Comparison of ENCODE assay signal across 3 cellular contexts in genomic region chr12:74174961-74175360, GRCh38.
DNase-seq lines count a peak whose midpoint lies in the region; FAIRE-seq and TF ChIP-seq lines count a peak whose summit lies in the region.
"Not testable (repeated sequence)": the region's sequence is repeated elsewhere in the genome, so short reads cannot be mapped to it uniquely, and the experiment has no call there.

No MANE protein-coding gene starts in this region.

- TF ChIP-seq CTCF in Caco-2 (IDR thresholded peaks at IDR 0.05; ENCODE audit: insufficient read depth in 1 of 2, low read depth in 1 of 2, low read length in 1 of 2, severe bottlenecking in 1 of 2, unreplicated experiment in 1 of 2); progenitor cell of endocrine pancreas (IDR thresholded peaks at IDR 0.05; ENCODE audit: unreplicated experiment): not testable (repeated sequence)

- peaks cover 10% of the 10 kb centered on the region for H3K36me3 Mint-ChIP-seq in Caco-2 (ENCODE audit: insufficient read depth, unreplicated experiment)
- H3K36me3 Mint-ChIP-seq in progenitor cell of endocrine pancreas (ENCODE audit: insufficient read depth): not testable (repeated sequence)

- FAIRE-seq in small intestine (lab: Jason Lieb, UNC): not testable (repeated sequence)

- peaks cover 13% of the 10 kb centered on the region for H3K4me1 ChIP-seq in Caco-2
- not testable (repeated sequence) for H3K4me1 ChIP-seq in small intestine (ENCODE audit: control insufficient read depth in 2 of 2, insufficient read depth in 1 of 2, low read depth in 1 of 2, low read length in 1 of 2)

- POLR2A ChIA-PET in Caco-2 (lab: Charles Lee): not testable (repeated sequence)

- not testable (repeated sequence) for H3K4me1 Mint-ChIP-seq in Caco-2 (ENCODE audit: low read depth, unreplicated experiment); progenitor cell of endocrine pancreas (ENCODE audit: low read depth)

- H3K27ac Mint-ChIP-seq in Caco-2 (ENCODE audit: unreplicated experiment) (peak overlapping the region; percentile 37), progenitor cell of endocrine pancreas (peak overlapping the region; percentile 54)

- H3K4me3 ChIP-seq in Caco-2 (ENCODE audit: low read depth, low read length); small intestine (ENCODE audit: low read depth in 1 of 2, low read length in 2 of 2): not testable (repeated sequence)

- CTCF ChIA-PET in Caco-2 (lab: Charles Lee): not testable (repeated sequence)

- not testable (repeated sequence) for H3K4me3 Mint-ChIP-seq in Caco-2 (ENCODE audit: unreplicated experiment); progenitor cell of endocrine pancreas (ENCODE audit: low read depth)

- H3K9me3 Mint-ChIP-seq in Caco-2 (ENCODE audit: unreplicated experiment) (peaks cover 41% of the 10 kb centered on the region), progenitor cell of endocrine pancreas (ENCODE audit: low read depth) (peaks cover 15% of the 10 kb centered on the region)

- not testable (repeated sequence) for H3K27ac ChIP-seq in small intestine (ENCODE audit: low read depth in 1 of 2, low read length in 1 of 2)

- DNase-seq in Caco-2: peak; percentile 63 to 70
- not testable (repeated sequence) for DNase-seq in progenitor cell of endocrine pancreas (ENCODE audit: low spot score, unreplicated experiment)
- peak; percentile 10 for DNase-seq in small intestine

- 15 to 65% (median 25%) methylated on average over 4 of the region's 4 CpGs for WGBS in small intestine, 3 donors

- H3K9me3 ChIP-seq in Caco-2: peaks cover 31% of the 10 kb centered on the region
- not testable (repeated sequence) for H3K9me3 ChIP-seq in small intestine (ENCODE audit: control insufficient read depth, low read depth)

- H3K27me3 Mint-ChIP-seq in Caco-2 (ENCODE audit: insufficient read depth, unreplicated experiment); progenitor cell of endocrine pancreas: not testable (repeated sequence)

- intact Hi-C loops in Caco-2 (cut with micrococcal nuclease; ENCODE audit: unreplicated experiment): loop anchor here (10.0 kb wide), 1 partner anchor 130 kb away; no protein-coding TSS in a partner anchor

- BruUV-seq in Caco-2 (replicated peaks; lab: Mats Ljungman, UMichigan): not testable (repeated sequence)

- not testable (repeated sequence) for H3K27me3 ChIP-seq in Caco-2 (replicated peaks; ENCODE audit: control insufficient read depth, insufficient read depth, low read length); small intestine (ENCODE audit: control insufficient read depth in 2 of 2, insufficient read depth in 2 of 2, low read length in 2 of 2)

- H3K36me3 ChIP-seq in Caco-2 (ENCODE audit: control insufficient read depth, insufficient read depth, low read length); small intestine (ENCODE audit: control insufficient read depth in 2 of 2, insufficient read depth in 2 of 2, low read length in 2 of 2): not testable (repeated sequence)
